ENCODE assay signal across 8 cellular contexts in the genomic region with DNA sequence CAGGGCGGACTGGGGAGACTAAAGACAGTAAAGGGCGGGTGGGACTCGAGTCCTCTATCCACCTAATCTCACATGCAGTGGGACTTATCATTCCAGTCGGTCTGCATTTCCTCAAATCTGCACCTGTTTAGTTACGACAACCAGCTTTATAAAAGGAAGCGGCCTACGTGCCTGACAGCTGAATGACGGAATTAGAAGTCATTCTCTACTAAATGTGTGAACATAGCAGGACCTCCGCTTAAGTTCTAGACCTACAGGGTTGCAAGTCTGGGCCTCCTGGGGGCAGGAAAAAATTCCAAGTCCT.
DNase-seq lines count a peak whose midpoint lies in the region; ATAC-seq and TF ChIP-seq lines count a peak whose summit lies in the region.

No MANE protein-coding gene starts in this region.

- H3K36me3 ChIP-seq in esophagus (ENCODE audit: control insufficient read depth in 2 of 2, insufficient read depth in 2 of 2, low read length in 1 of 2): no peaks in the 10 kb centered on the region
- no peaks in the 10 kb centered on the region for H3K36me3 ChIP-seq in neural progenitor cell

- CTCF ChIA-PET in CD4-positive, alpha-beta T cell (lab: Charles Lee): interaction anchor here (1.3 to 1.8 kb wide), 3 partner anchors 9 to 47 kb away, joined by 3 to 4 read pairs (median 3); no protein-coding TSS in a partner anchor

- no peak for TF ChIP-seq CTCF in CD4-positive, alpha-beta T cell (IDR thresholded peaks at IDR 0.05)
- TF ChIP-seq CTCF in neural progenitor cell (IDR thresholded peaks at IDR 0.05) (no peak), foreskin keratinocyte (conservative IDR thresholded peaks at IDR 0.05) (no peak)

- no peaks in the 10 kb centered on the region for H4K20me1 ChIP-seq in neural progenitor cell (ENCODE audit: low read depth)

- H3K9me3 Mint-ChIP-seq in CD4-positive, alpha-beta T cell: no peaks in the 10 kb centered on the region
- H3K9me3 Mint-ChIP-seq in IgD-negative memory B cell: no peaks in the 10 kb centered on the region
- no peaks in the 10 kb centered on the region for H3K9me3 Mint-ChIP-seq in neural progenitor cell

- H3K36me3 Mint-ChIP-seq in CD4-positive, alpha-beta T cell (ENCODE audit: low read depth): no peaks in the 10 kb centered on the region
- H3K36me3 Mint-ChIP-seq in IgD-negative memory B cell: no peaks in the 10 kb centered on the region
- no peaks in the 10 kb centered on the region for H3K36me3 Mint-ChIP-seq in neural progenitor cell

- no peak overlapping the region for H3K9ac ChIP-seq in neural progenitor cell

- WGBS in esophagus, 2 donors: 25 to 30% methylated on average over 9 of the region's 9 CpGs

- peaks cover 12% of the 10 kb centered on the region for H3K27me3 Mint-ChIP-seq in CD4-positive, alpha-beta T cell
- H3K27me3 Mint-ChIP-seq in IgD-negative memory B cell: peaks cover 16% of the 10 kb centered on the region
- H3K27me3 Mint-ChIP-seq in neural progenitor cell (ENCODE audit: insufficient read depth, low read depth): peaks cover 2% of the 10 kb centered on the region

- H3K9me3 ChIP-seq in CD4-positive, alpha-beta T cell (ENCODE audit: control insufficient read depth, low read length): no peaks in the 10 kb centered on the region
- H3K9me3 ChIP-seq in esophagus (ENCODE audit: control insufficient read depth in 2 of 2, insufficient read depth in 1 of 2, low read depth in 1 of 2, low read length in 1 of 2) (no peaks in the 10 kb centered on the region), neural progenitor cell (ENCODE audit: low read depth) (no peaks in the 10 kb centered on the region)

- no peak overlapping the region for H3K27ac ChIP-seq in CD4-positive, alpha-beta T cell (ENCODE audit: low read depth, low read length)
- peak overlapping the region; percentile 92 to 96 for H3K27ac ChIP-seq in esophagus (ENCODE audit: low read depth in 2 of 2, low read length in 1 of 2)
- H3K27ac ChIP-seq in neural progenitor cell: no peak overlapping the region
- H3K27ac ChIP-seq in foreskin keratinocyte: no peak overlapping the region

- H3K27ac Mint-ChIP-seq in CD4-positive, alpha-beta T cell: no peak overlapping the region
- no peak overlapping the region for H3K27ac Mint-ChIP-seq in IgD-negative memory B cell
- peak overlapping the region; percentile 80 for H3K27ac Mint-ChIP-seq in neural progenitor cell

- POLR2A ChIA-PET in CD4-positive, alpha-beta T cell (lab: Charles Lee): interaction anchor here (1.6 to 1.8 kb wide), 2 partner anchors 17 to 41 kb away, joined by 3 to 7 read pairs; no protein-coding TSS in a partner anchor

- intact Hi-C loops in CD4-positive, alpha-beta T cell (cut with DNase I, micrococcal nuclease): no loop called here

- no peaks in the 10 kb centered on the region for H3K4me1 Mint-ChIP-seq in CD4-positive, alpha-beta T cell (ENCODE audit: low read depth)
- H3K4me1 Mint-ChIP-seq in IgD-negative memory B cell (peaks cover 0 to 5% (median 0%) of the 10 kb centered on the region in 3 donors), neural progenitor cell (peaks cover 29% of the 10 kb centered on the region)

- no peaks in the 10 kb centered on the region for H3K27me3 ChIP-seq in CD4-positive, alpha-beta T cell (ENCODE audit: control insufficient read depth, insufficient read depth, low read length)
- H3K27me3 ChIP-seq in esophagus (ENCODE audit: control insufficient read depth in 1 of 2, insufficient read depth in 2 of 2, low read length in 2 of 2): no peaks in the 10 kb centered on the region
- H3K27me3 ChIP-seq in neural progenitor cell: peaks cover 31% of the 10 kb centered on the region
- no peaks in the 10 kb centered on the region for H3K27me3 ChIP-seq in foreskin keratinocyte

- H3K4me3 Mint-ChIP-seq in CD4-positive, alpha-beta T cell: peak overlapping the region; percentile 87
- H3K4me3 Mint-ChIP-seq in IgD-negative memory B cell (peak overlapping the region in 3 of 4 donors; percentile 71 to 84 (median 78)), neural progenitor cell (peak overlapping the region; percentile 86)

- H3K4me3 ChIP-seq in esophagus (ENCODE audit: low read depth in 1 of 2, low read length in 2 of 2) (peak overlapping the region; percentile 57 to 59), neural progenitor cell (peak overlapping the region; percentile 57)

- peaks cover 0 to 2% of the 10 kb centered on the region in 2 donors for H3K4me1 ChIP-seq in esophagus (ENCODE audit: control insufficient read depth in 2 of 2, insufficient read depth in 2 of 2, low read length in 1 of 2)
- H3K4me1 ChIP-seq in neural progenitor cell: peaks cover 24% of the 10 kb centered on the region
- no peaks in the 10 kb centered on the region for H3K4me1 ChIP-seq in foreskin keratinocyte

- H3K79me2 ChIP-seq in neural progenitor cell (ENCODE audit: low read depth): no peaks in the 10 kb centered on the region

- peak overlapping the region; percentile 97 for H2AFZ ChIP-seq in neural progenitor cell (replicated peaks)

- no peak for DNase-seq in CD4-positive, alpha-beta T cell
- DNase-seq in neural progenitor cell (ENCODE audit: low spot score) (peak; percentile 54), foreskin keratinocyte (no peak), NCI-H187 treated with DMSO at 0.1 percent for 48 hours (lab: John Stamatoyannopoulos, UW) (no peak)
- no peak for DNase-seq in stimulated activated naive CD4-positive, alpha-beta T cell (lab: John Stamatoyannopoulos, UW)

- H3F3A ChIP-seq in neural progenitor cell (ENCODE audit: low read depth): peaks cover 11% of the 10 kb centered on the region

- ATAC-seq in CD4-positive, alpha-beta T cell (ENCODE audit: poor library complexity): no peak
- no peak for ATAC-seq in foreskin keratinocyte
- no peak for ATAC-seq in HG02938 (IDR thresholded peaks at IDR 0.05; ENCODE audit: unreplicated experiment)

- H3K4me2 ChIP-seq in neural progenitor cell: peak overlapping the region; percentile 93

Comparison
In these comparisons a context has a peak if more than half of its experiments do, and no peak if none do; other contexts are left out.
1. H3K27ac ChIP-seq: peak in esophagus (2 of 2); none in CD4-positive, alpha-beta T cell (single experiment), neural progenitor cell (single experiment) and foreskin keratinocyte (single experiment).
2. Peak in every context shown above with its lines, with median percentiles within 50 percentile points of each other: H3K4me3 Mint-ChIP-seq.